8 cellular contexts compared by ENCODE assay signal in genomic region chr9:126471084-126471611, GRCh38.
A peak's percentile ranks its signal among the peaks of the same experiment; 100 is the strongest.
DNase-seq lines count a peak whose midpoint lies in the region; ATAC-seq and TF ChIP-seq lines count a peak whose summit lies in the region.

No MANE protein-coding gene starts in this region.

- TF ChIP-seq CTCF in GM12865 (IDR thresholded peaks at IDR 0.05; ENCODE audit: insufficient read depth, low read depth, low read length, missing control alignments) (no peak), chondrocyte (IDR thresholded peaks at IDR 0.05) (no peak), neural progenitor cell (IDR thresholded peaks at IDR 0.05) (no peak), suprapubic skin (IDR thresholded peaks at IDR 0.05) (no peak)

- peaks cover 5% of the 10 kb centered on the region for H4K20me1 ChIP-seq in neural progenitor cell (ENCODE audit: low read depth)

- H3K4me1 ChIP-seq in neural progenitor cell (peaks cover 28% of the 10 kb centered on the region), suprapubic skin (peaks cover 67% of the 10 kb centered on the region)

- peaks cover 7% of the 10 kb centered on the region for H3K36me3 Mint-ChIP-seq in chondrocyte (ENCODE audit: low read depth)
- peaks cover 19% of the 10 kb centered on the region for H3K36me3 Mint-ChIP-seq in neural progenitor cell

- H3K27me3 ChIP-seq in neural progenitor cell, result no peaks in the 10 kb centered on the region
- H3K27me3 ChIP-seq in suprapubic skin, result no peaks in the 10 kb centered on the region

- no peak overlapping the region for H3K27ac ChIP-seq in neural progenitor cell
- peak overlapping the region; percentile 66 for H3K27ac ChIP-seq in suprapubic skin

- H3K4me2 ChIP-seq in neural progenitor cell, result peak overlapping the region; percentile 43

- H3K36me3 ChIP-seq in neural progenitor cell (no peaks in the 10 kb centered on the region), suprapubic skin (no peaks in the 10 kb centered on the region)

- peaks cover 20% of the 10 kb centered on the region for H3F3A ChIP-seq in neural progenitor cell (ENCODE audit: low read depth)

- H3K4me3 ChIP-seq in GM12865 (ENCODE audit: low read depth, low read length) (no peak overlapping the region), neural progenitor cell (no peak overlapping the region), suprapubic skin (no peak overlapping the region)

- no peaks in the 10 kb centered on the region for H3K79me2 ChIP-seq in neural progenitor cell (ENCODE audit: low read depth)

- no peak for TF ChIP-seq POLR2A in suprapubic skin (IDR thresholded peaks at IDR 0.05)

- H3K9me3 Mint-ChIP-seq in chondrocyte (ENCODE audit: low read depth), result no peaks in the 10 kb centered on the region
- no peaks in the 10 kb centered on the region for H3K9me3 Mint-ChIP-seq in neural progenitor cell

- peak; percentile 73 for DNase-seq in GM12865 (ENCODE audit: low read depth)
- DNase-seq in activated CD4-positive, CD25-positive, alpha-beta regulatory T cell treated with anti-CD3 and anti-CD28 coated beads, Interleukin-2, amount 50 U/mL, for 72 hours, result peak; percentile 69
- DNase-seq in chondrocyte (ENCODE audit: low spot score), result no peak
- DNase-seq in neural progenitor cell (ENCODE audit: low spot score), result no peak
- peak; percentile 88 to 89 for DNase-seq in suprapubic skin (ENCODE audit: low spot score in 2 of 2)
- no peak for DNase-seq in NCI-H1048 (lab: John Stamatoyannopoulos, UW)
- no peak for DNase-seq in NCI-H82 (lab: John Stamatoyannopoulos, UW)

- H3K27me3 Mint-ChIP-seq in chondrocyte (ENCODE audit: low read depth) (no peaks in the 10 kb centered on the region), neural progenitor cell (ENCODE audit: insufficient read depth, low read depth) (no peaks in the 10 kb centered on the region)

- H2AFZ ChIP-seq in neural progenitor cell (replicated peaks), result no peak overlapping the region

- ATAC-seq in HG03520 (IDR thresholded peaks at IDR 0.05; ENCODE audit: unreplicated experiment), result peak; percentile 53

- peaks cover 46% of the 10 kb centered on the region for H3K4me1 Mint-ChIP-seq in chondrocyte (ENCODE audit: low read depth)
- peaks cover 29% of the 10 kb centered on the region for H3K4me1 Mint-ChIP-seq in neural progenitor cell

- TF ChIP-seq EP300 in suprapubic skin (IDR thresholded peaks at IDR 0.05), result no peak

- H3K4me3 Mint-ChIP-seq in chondrocyte (ENCODE audit: unreplicated experiment) (no peak overlapping the region), neural progenitor cell (no peak overlapping the region)

- no peak overlapping the region for H3K9ac ChIP-seq in neural progenitor cell

- no peaks in the 10 kb centered on the region for H3K9me3 ChIP-seq in neural progenitor cell (ENCODE audit: low read depth)
- H3K9me3 ChIP-seq in suprapubic skin, result no peaks in the 10 kb centered on the region

- H3K27ac Mint-ChIP-seq in chondrocyte (ENCODE audit: unreplicated experiment), result peak overlapping the region; percentile 41
- no peak overlapping the region for H3K27ac Mint-ChIP-seq in neural progenitor cell

- 72% methylated on average over 16 of the region's 16 CpGs for WGBS in suprapubic skin

Comparison
In these comparisons a context has a peak if more than half of its experiments do, and no peak if none do; other contexts are left out.
1. DNase-seq: peak in GM12865 (single experiment), activated CD4-positive, CD25-positive, alpha-beta regulatory T cell treated with anti-CD3 and anti-CD28 coated beads, Interleukin-2, amount 50 U/mL, for 72 hours (single experiment) and suprapubic skin (2 of 2); none in chondrocyte (single experiment), neural progenitor cell (single experiment), NCI-H1048 (single experiment) and NCI-H82 (single experiment).